ENCODE assay signal across 12 cellular contexts in genomic region chr16:74577882-74578366, GRCh38. TPM values are rescaled to one million over a fixed set of nuclear protein-coding genes. Genes with fewer than 3 reads are reported as not detected.
DNase-seq lines count a peak whose midpoint lies in the region; ATAC-seq and TF ChIP-seq lines count a peak whose summit lies in the region.
"Had no signal": no experiment of that assay in that cellular context is flagged by ENCODE, and none has a peak within 500 bp of the region (broad histone marks: within the 10 kb centered on the region; RNA-seq: fewer than 3 reads in every experiment).

No MANE protein-coding gene starts in this region.

- TF ChIP-seq EP300 in esophagus muscularis mucosa (IDR thresholded peaks at IDR 0.05) = no peak

- no peaks in the 10 kb centered on the region for H3K27me3 ChIP-seq in esophagus muscularis mucosa

- peak overlapping the region; percentile 41 for H3K27ac Mint-ChIP-seq in activated T-cell treated with anti-CD3 and anti-CD28 coated beads, Interleukin-2, amount 50 U/mL, for 24 hours
- H3K27ac Mint-ChIP-seq: nephron had no signal

- H3K9me3 Mint-ChIP-seq in activated T-cell treated with anti-CD3 and anti-CD28 coated beads, Interleukin-2, amount 50 U/mL, for 24 hours = no peaks in the 10 kb centered on the region
- H3K9me3 Mint-ChIP-seq: nephron had no signal

- TF ChIP-seq POLR2A in esophagus muscularis mucosa (IDR thresholded peaks at IDR 0.05; ENCODE audit: low read depth) = no peak

- peaks cover 70% of the 10 kb centered on the region for H3K4me1 Mint-ChIP-seq in activated T-cell treated with anti-CD3 and anti-CD28 coated beads, Interleukin-2, amount 50 U/mL, for 24 hours (ENCODE audit: low read depth)

- no peak overlapping the region for H3K27ac ChIP-seq in esophagus muscularis mucosa (replicated peaks in 1 of 4)

- H3K4me3 Mint-ChIP-seq in activated T-cell treated with anti-CD3 and anti-CD28 coated beads, Interleukin-2, amount 50 U/mL, for 24 hours = peak overlapping the region; percentile 0
- H3K4me3 Mint-ChIP-seq: nephron had no signal

- intact Hi-C loops in esophagus muscularis mucosa (cut with DNase I) = no loop called here

- TF ChIP-seq CTCF in cardiac fibroblast (IDR thresholded peaks at IDR 0.05; ENCODE audit: low read depth, low read length) (no peak), esophagus muscularis mucosa (IDR thresholded peaks at IDR 0.05) (no peak)

- no peaks in the 10 kb centered on the region for H3K9me3 ChIP-seq in esophagus muscularis mucosa

- WGBS in esophagus muscularis mucosa = 69% methylated on average over 2 of the region's 2 CpGs

- H3K36me3 ChIP-seq in esophagus muscularis mucosa = no peaks in the 10 kb centered on the region

- ATAC-seq in stimulated activated naive CD8-positive, alpha-beta T cell treated with anti-CD3 and anti-CD28 coated beads, Interleukin-15, Interleukin-2, amounts not matched to agents 100 U/mL and 50 U/mL, for 24 hours = peak; percentile 64

- peaks cover 19 to 35% (median 27%) of the 10 kb centered on the region in 4 donors for H3K4me1 ChIP-seq in esophagus muscularis mucosa

- H3K4me3 ChIP-seq in cardiac fibroblast (replicated peaks in 1 of 2; ENCODE audit: low read depth in 2 of 2, low read length in 2 of 2) = no peak overlapping the region
- no peak overlapping the region for H3K4me3 ChIP-seq in esophagus muscularis mucosa

- H3K27me3 Mint-ChIP-seq in activated T-cell treated with anti-CD3 and anti-CD28 coated beads, Interleukin-2, amount 50 U/mL, for 24 hours = no peaks in the 10 kb centered on the region

- H3K36me3 Mint-ChIP-seq in activated T-cell treated with anti-CD3 and anti-CD28 coated beads, Interleukin-2, amount 50 U/mL, for 24 hours (ENCODE audit: low read depth) = peaks cover 16% of the 10 kb centered on the region

- DNase-seq in activated T-cell treated with anti-CD3 and anti-CD28 coated beads, Interleukin-2, amount 50 U/mL, for 24 hours = no peak
- DNase-seq in activated T-cell treated with anti-CD3 and anti-CD28 coated beads, Interleukin-2, amount 50 U/mL, for 48 hours = no peak
- DNase-seq in NCI-H69 (lab: John Stamatoyannopoulos, UW) (peak; percentile 54), cardiac fibroblast (ENCODE audit: low read depth in 2 of 2) (peak; percentile 26 to 39), NCI-H526 (lab: John Stamatoyannopoulos, UW) (no peak), NAMALWA (ENCODE audit: low spot score) (no peak), esophagus muscularis mucosa (ENCODE audit: extremely low spot score) (no peak)
- DNase-seq in stimulated activated naive CD8-positive, alpha-beta T cell treated with anti-CD3 and anti-CD28 coated beads, Interleukin-15, Interleukin-2, amounts not matched to agents 100 U/mL and 50 U/mL, for 24 hours = no peak
- DNase-seq: activated CD4-positive, alpha-beta T cell treated with anti-CD3 and anti-CD28 coated beads, Interleukin-2, amount 50 U/mL, for 1 hour; DMS79 treated with DMSO at 0.1 percent for 48 hours; NCI-H2029 had no signal

RNA-seq across cellular contexts. Expression of gene GLG1, which starts 29.0 kb away (rescaled TPM):
- total RNA-seq in esophagus muscularis mucosa = 100 to 1,000 TPM in 3 of 4 donors, 10 to 100 TPM in 1; 92.8 to 128 (median 121) TPM

Comparison
In these comparisons a context has a peak if more than half of its experiments do, and no peak if none do; other contexts are left out.
1. DNase-seq: peak in NCI-H69 (single experiment) and cardiac fibroblast (2 of 2); none in activated T-cell treated with anti-CD3 and anti-CD28 coated beads, Interleukin-2, amount 50 U/mL, for 24 hours (single experiment), activated T-cell treated with anti-CD3 and anti-CD28 coated beads, Interleukin-2, amount 50 U/mL, for 48 hours (0 of 2), stimulated activated naive CD8-positive, alpha-beta T cell treated with anti-CD3 and anti-CD28 coated beads, Interleukin-15, Interleukin-2, amounts not matched to agents 100 U/mL and 50 U/mL, for 24 hours (single experiment), NCI-H526 (0 of 2), NAMALWA (single experiment) and esophagus muscularis mucosa (single experiment).